Comparison of ENCODE assay signal across 30 cellular contexts in genomic region chr14:35158491-35158890, GRCh38.
"Had no signal": no experiment of that assay in that cellular context is flagged by ENCODE, and none has a peak within 500 bp of the region (broad histone marks: within the 10 kb centered on the region; RNA-seq: fewer than 3 reads in every experiment).

No MANE protein-coding gene starts in this region.

- H3K9me3 Mint-ChIP-seq: activated naive CD4-positive, alpha-beta T cell treated with anti-CD3 and anti-CD28 coated beads for 36 hours; activated naive CD8-positive, alpha-beta T cell treated with anti-CD3 and anti-CD28 coated beads, Interleukin-2, amount 10 ng/mL, durations not matched to agents 7 days and 5 days; effector memory CD8-positive, alpha-beta T cell; immature natural killer cell; stimulated activated memory B cell treated with anti-CD40 and anti-IgM and Interleukin-4, amounts not matched to agents 10 μg/mL and 1 μg/mL and 100 μg/mL, for 72 hours; stimulated activated naive CD8-positive, alpha-beta T cell treated with anti-CD3 and anti-CD28 coated beads, Interleukin-15, amount 100 ng/mL, for 72 hours; T-cell; T-helper 2 cell treated with Interferon-gamma antibody and Interleukin-4, amounts not matched to agents 5 μg/mL and 100 μg/mL, for 36 hours had no signal

- H3K9me3 ChIP-seq: colonic mucosa, ovary, upper lobe of right lung had no signal

- DNase-seq: activated CD4-positive, alpha-beta T cell treated with anti-CD3 and anti-CD28 coated beads for 36 hours; activated CD4-positive, CD25-positive, alpha-beta regulatory T cell; activated CD8-positive, alpha-beta memory T cell treated with anti-CD3 and anti-CD28 coated beads, Interleukin-2, amount 10 ng/mL, durations not matched to agents 7 days and 5 days; activated CD8-positive, alpha-beta T cell treated with anti-CD3 and anti-CD28 coated beads, Interleukin-2, amount 10 ng/mL, durations not matched to agents 7 days and 5 days; activated effector memory CD4-positive, alpha-beta T cell treated with anti-CD3 and anti-CD28 coated beads, Interleukin-2, amount 50 U/mL, for 16 hours; activated naive CD4-positive, alpha-beta T cell treated with anti-CD3 and anti-CD28 coated beads for 36 hours; activated naive CD8-positive, alpha-beta T cell treated with anti-CD3 and anti-CD28 coated beads, Interleukin-2, amount 10 ng/mL, durations not matched to agents 7 days and 5 days; amniotic stem cell; colonic mucosa; dorsolateral prefrontal cortex; effector memory CD8-positive, alpha-beta T cell; head of caudate nucleus; hypothalamus; immature natural killer cell; kidney; left colon; mammary epithelial cell; nephron progenitor cell; ovary; retina; stimulated activated CD4-positive, alpha-beta T cell treated with anti-CD3 and anti-CD28 coated beads, Interleukin-4, amount 100 ng/mL, for 24 hours; stimulated activated naive CD8-positive, alpha-beta T cell treated with anti-CD3 and anti-CD28 coated beads, Interleukin-15, amount 100 ng/mL, for 72 hours; substantia nigra; T-cell; upper lobe of right lung had no signal

- H3K4me3 ChIP-seq: colonic mucosa, dorsolateral prefrontal cortex, ovary, skin epidermis, upper lobe of right lung had no signal

- H3K27ac Mint-ChIP-seq: activated CD8-positive, alpha-beta memory T cell treated with anti-CD3 and anti-CD28 coated beads, Interleukin-2, amount 10 ng/mL, durations not matched to agents 7 days and 5 days; activated CD8-positive, alpha-beta T cell treated with anti-CD3 and anti-CD28 coated beads, Interleukin-2, amount 10 ng/mL, durations not matched to agents 7 days and 5 days; activated naive CD4-positive, alpha-beta T cell treated with anti-CD3 and anti-CD28 coated beads for 36 hours; activated naive CD8-positive, alpha-beta T cell treated with anti-CD3 and anti-CD28 coated beads, Interleukin-2, amount 10 ng/mL, durations not matched to agents 7 days and 5 days; effector memory CD8-positive, alpha-beta T cell; stimulated activated memory B cell treated with anti-CD40 and anti-IgM and Interleukin-4, amounts not matched to agents 10 μg/mL and 1 μg/mL and 100 μg/mL, for 72 hours; stimulated activated naive CD8-positive, alpha-beta T cell treated with anti-CD3 and anti-CD28 coated beads, Interleukin-15, amount 100 ng/mL, for 72 hours; T-helper 2 cell treated with Interferon-gamma antibody and Interleukin-4, amounts not matched to agents 5 μg/mL and 100 μg/mL, for 36 hours had no signal

- H3K27me3 ChIP-seq: colonic mucosa, dorsolateral prefrontal cortex, ovary, upper lobe of right lung had no signal

- H3K27me3 Mint-ChIP-seq: activated CD4-positive, alpha-beta T cell treated with anti-CD3 and anti-CD28 coated beads for 36 hours; activated CD8-positive, alpha-beta memory T cell treated with anti-CD3 and anti-CD28 coated beads, Interleukin-2, amount 10 ng/mL, durations not matched to agents 7 days and 5 days; activated naive CD8-positive, alpha-beta T cell treated with anti-CD3 and anti-CD28 coated beads, Interleukin-2, amount 10 ng/mL, durations not matched to agents 7 days and 5 days; effector memory CD8-positive, alpha-beta T cell; progenitor cell of endocrine pancreas; stimulated activated memory B cell treated with anti-CD40 and anti-IgM and Interleukin-4, amounts not matched to agents 10 μg/mL and 1 μg/mL and 100 μg/mL, for 72 hours; stimulated activated naive CD8-positive, alpha-beta T cell treated with anti-CD3 and anti-CD28 coated beads, Interleukin-15, amount 100 ng/mL, for 72 hours; T-cell had no signal

- H3K36me3 ChIP-seq: colonic mucosa, ovary, upper lobe of right lung had no signal

- H3K4me1 ChIP-seq: colonic mucosa had no signal

- ATAC-seq: activated CD4-positive, alpha-beta T cell treated with anti-CD3 and anti-CD28 coated beads for 36 hours; activated CD8-positive, alpha-beta memory T cell treated with anti-CD3 and anti-CD28 coated beads, Interleukin-2, amount 10 ng/mL, durations not matched to agents 7 days and 5 days; activated CD8-positive, alpha-beta T cell treated with anti-CD3 and anti-CD28 coated beads, Interleukin-2, amount 10 ng/mL, durations not matched to agents 7 days and 5 days; effector memory CD8-positive, alpha-beta T cell; left colon; sciatic nerve; stimulated activated memory B cell treated with anti-CD40 and anti-IgM and Interleukin-4, amounts not matched to agents 10 μg/mL and 1 μg/mL and 100 μg/mL, for 72 hours; stimulated activated naive CD8-positive, alpha-beta T cell treated with anti-CD3 and anti-CD28 coated beads, Interleukin-15, amount 100 ng/mL, for 72 hours; T-cell; upper lobe of right lung had no signal

- H3K4me3 Mint-ChIP-seq: activated CD4-positive, alpha-beta T cell treated with anti-CD3 and anti-CD28 coated beads for 36 hours; activated CD8-positive, alpha-beta memory T cell treated with anti-CD3 and anti-CD28 coated beads, Interleukin-2, amount 10 ng/mL, durations not matched to agents 7 days and 5 days; activated CD8-positive, alpha-beta T cell treated with anti-CD3 and anti-CD28 coated beads, Interleukin-2, amount 10 ng/mL, durations not matched to agents 7 days and 5 days; activated naive CD4-positive, alpha-beta T cell treated with anti-CD3 and anti-CD28 coated beads for 36 hours; activated naive CD8-positive, alpha-beta T cell treated with anti-CD3 and anti-CD28 coated beads, Interleukin-2, amount 10 ng/mL, durations not matched to agents 7 days and 5 days; effector memory CD8-positive, alpha-beta T cell; immature natural killer cell; nephron progenitor cell; stimulated activated memory B cell treated with anti-CD40 and anti-IgM and Interleukin-4, amounts not matched to agents 10 μg/mL and 1 μg/mL and 100 μg/mL, for 72 hours; stimulated activated naive CD8-positive, alpha-beta T cell treated with anti-CD3 and anti-CD28 coated beads, Interleukin-15, amount 100 ng/mL, for 72 hours; T-cell; T-helper 2 cell treated with Interferon-gamma antibody and Interleukin-4, amounts not matched to agents 5 μg/mL and 100 μg/mL, for 36 hours had no signal

- H3K27ac ChIP-seq: colonic mucosa, dorsolateral prefrontal cortex, ovary, upper lobe of right lung had no signal
